ENCODE assay signal across 9 cellular contexts in the genomic region with DNA sequence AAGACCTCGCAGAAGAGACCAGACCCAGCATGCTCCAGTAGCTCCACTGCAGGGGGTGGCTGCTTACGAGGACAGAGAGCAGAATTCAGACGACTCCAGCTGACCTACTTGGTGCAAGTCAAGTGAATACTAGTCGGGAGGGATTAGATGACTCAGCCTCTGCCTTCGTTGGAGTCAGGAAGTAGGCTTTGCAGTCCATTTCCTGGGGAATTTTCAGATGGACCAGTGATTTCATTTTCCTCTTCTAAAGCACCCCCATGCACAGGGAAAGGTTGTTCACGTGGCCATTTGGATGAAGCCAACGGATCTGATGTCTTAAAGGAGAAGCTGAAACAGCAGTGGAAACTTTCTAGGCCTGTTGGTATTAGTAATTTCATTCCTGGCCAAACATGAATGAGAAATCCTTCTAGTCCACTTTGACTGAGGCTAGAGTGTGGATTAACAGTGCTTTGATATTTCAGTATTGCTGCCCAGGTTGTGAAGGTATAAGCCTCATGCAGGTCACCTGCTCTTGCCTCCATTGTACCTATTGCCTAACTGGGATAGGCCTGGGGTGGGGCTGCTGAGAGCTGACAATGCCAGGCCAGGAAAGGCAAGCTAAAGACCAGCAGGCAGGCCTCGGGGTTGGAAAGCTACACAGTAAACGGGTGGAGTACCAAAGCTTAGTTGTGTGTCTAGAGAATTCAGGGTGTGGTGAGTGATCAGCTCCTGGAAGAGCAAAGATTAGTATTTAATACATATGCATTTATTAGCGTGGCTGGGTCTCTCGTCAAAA.
DNase-seq lines count a peak whose midpoint lies in the region; ATAC-seq, FAIRE-seq and TF ChIP-seq lines count a peak whose summit lies in the region.
"Had no signal": no experiment of that assay in that cellular context is flagged by ENCODE, and none has a peak within 500 bp of the region (broad histone marks: within the 10 kb centered on the region; RNA-seq: fewer than 3 reads in every experiment).

No MANE protein-coding gene starts in this region.

- TF ChIP-seq EP300 in GM12878 (IDR thresholded peaks at IDR 0.05; ENCODE audit: borderline replicate concordance in 1 of 2, control insufficient read depth in 1 of 2, low read depth in 2 of 2, low read length in 2 of 2), result no peak

- RAD21 ChIA-PET in GM12878 (lab: Charles Lee; ENCODE audit: unreplicated experiment), result interaction anchor here (1.1 kb wide), 1 partner anchor 23 kb away, joined by 4 read pairs; no protein-coding TSS in a partner anchor

- no peaks in the 10 kb centered on the region for H3K79me2 ChIP-seq in GM12878 (ENCODE audit: control insufficient read depth, insufficient read depth, low read length)

- in situ Hi-C loops in GM12878 (cut with MboI), result no loop called here

- peak overlapping the region; percentile 6; the same call in 1 of the 2 replicates for H2AFZ ChIP-seq in GM12878 (ENCODE audit: control insufficient read depth, low read depth, low read length)

- intact Hi-C loops in GM12878 (cut with micrococcal nuclease; ENCODE audit: unreplicated experiment), result no loop called here

- peaks cover 23% of the 10 kb centered on the region for H3K4me1 ChIP-seq in GM12878 (ENCODE audit: control insufficient read depth, insufficient read depth, low read length)

- ATAC-seq in GM12878 (peak; percentile 60), left lobe of liver (peak; percentile 37), GM18868 (IDR thresholded peaks at IDR 0.05; ENCODE audit: unreplicated experiment) (no peak), HG03354 (IDR thresholded peaks at IDR 0.05; ENCODE audit: poor library complexity, severe bottlenecking, unreplicated experiment) (no peak)

- CTCF ChIA-PET in AG04449 (lab: Yijun Ruan, JAX), result interaction anchor here (1.2 to 1.6 kb wide), 3 partner anchors 50 to 592 kb away, joined by 3 to 6 read pairs (median 3); no protein-coding TSS in a partner anchor
- CTCF ChIA-PET in GM12878 (lab: Yijun Ruan, JAX), result interaction anchor here (0.7 to 1.9 kb wide), 6 partner anchors 10 to 65 kb away, joined by 3 to 4 read pairs (median 3); no protein-coding TSS in a partner anchor

- H3K4me3 ChIP-seq in AG04449 (ENCODE audit: low read depth, low read length) (no peak overlapping the region), GM12878 (no peak overlapping the region)

- FAIRE-seq in GM12878 (lab: Jason Lieb, UNC), result no peak
- FAIRE-seq: GM12892 had no signal

- no peaks in the 10 kb centered on the region for H4K20me1 ChIP-seq in GM12878 (ENCODE audit: control insufficient read depth, insufficient read depth)

- no peak overlapping the region for H3K9ac ChIP-seq in GM12878 (ENCODE audit: control insufficient read depth, insufficient read depth, low read length)

- no peak for TF ChIP-seq CTCF in AG04449 (IDR thresholded peaks at IDR 0.05; ENCODE audit: insufficient read depth, low read length, missing control alignments)
- no peak for TF ChIP-seq CTCF in GM12878 (IDR thresholded peaks at IDR 0.05 in 2 of 3, conservative IDR thresholded peaks at IDR 0.05 in 1 of 3; ENCODE audit: control insufficient read depth in 2 of 3, extremely low read depth in 1 of 3, insufficient read depth in 1 of 3, low read depth in 3 of 3, low read length in 3 of 3)

- POLR2A ChIA-PET in AG04449 (lab: Yijun Ruan, JAX) (interaction anchor here (0.7 to 1.6 kb wide), 5 partner anchors 50 to 476 kb away, joined by 3 to 5 read pairs (median 4); a partner anchor contains a TSS), GM12878 (lab: Charles Lee) (interaction anchor here (1.0 kb wide), 2 partner anchors 15 to 112 kb away, joined by 3 to 4 read pairs; no protein-coding TSS in a partner anchor)

- H3K9me3 ChIP-seq in GM12878 (replicated peaks; ENCODE audit: control insufficient read depth, insufficient read depth, low read length), result no peaks in the 10 kb centered on the region

- WGBS in GM12878 (ENCODE audit: insufficient coverage, insufficient replicate concordance, low lambda C conversion rate, missing lambda C conversion rate), result 24% methylated on average over 11 of the region's 11 CpGs

- H3K27me3 ChIP-seq in GM12878 (replicated peaks in 1 of 2; ENCODE audit: control insufficient read depth in 2 of 2, insufficient read depth in 2 of 2, low read length in 1 of 2), result no peaks in the 10 kb centered on the region

- peak overlapping the region; percentile 1; the same call in 1 of the 2 replicates for H3K27ac ChIP-seq in GM12878 (ENCODE audit: control insufficient read depth, insufficient read depth)

- TF ChIP-seq RAD21 in GM12878 (IDR thresholded peaks at IDR 0.05; ENCODE audit: insufficient read depth, low read depth, low read length), result no peak

- DNase-seq in AG04449 (ENCODE audit: low read depth, low spot score) (peak; percentile 86), HT-29 (ENCODE audit: low spot score) (peak; percentile 58), GM12878 (ENCODE audit: low read depth, low spot score) (no peak), left lobe of liver (ENCODE audit: low spot score) (no peak), HuH-7 (ENCODE audit: low spot score) (no peak)
- DNase-seq in activated effector memory CD4-positive, alpha-beta T cell treated with anti-CD3 and anti-CD28 coated beads, Interleukin-2, amount 50 U/mL, for 16 hours, result no peak

- SMC1A ChIA-PET in GM12878 (lab: Charles Lee; ENCODE audit: uncharacterized antibody, unreplicated experiment), result interaction anchor here (0.8 to 1.9 kb wide), 7 partner anchors 10 to 38 kb away, joined by 3 to 8 read pairs (median 3); no protein-coding TSS in a partner anchor

- no peak for TF ChIP-seq POLR2A in GM12878 (IDR thresholded peaks at IDR 0.05; ENCODE audit: low read depth, low read length)

- no peaks in the 10 kb centered on the region for H3K36me3 ChIP-seq in GM12878 (ENCODE audit: control insufficient read depth in 2 of 2, insufficient read depth in 2 of 2, low read length in 1 of 2)

- H3K4me2 ChIP-seq in GM12878 (ENCODE audit: control insufficient read depth, insufficient read depth), result no peak overlapping the region

- BruUV-seq in GM12878 (replicated peaks; lab: Mats Ljungman, UMichigan), result no TSS peak

TF ChIP-seq in GM12878, 131 proteins besides CTCF, POLR2A, EP300 and RAD21:
- TF ChIP-seq IRF4 (IDR thresholded peaks at IDR 0.05; ENCODE audit: low read depth, low read length), result no peak
- TF ChIP-seq DPF2 (IDR thresholded peaks at IDR 0.05), result no peak
- TF ChIP-seq, protein P1, sequence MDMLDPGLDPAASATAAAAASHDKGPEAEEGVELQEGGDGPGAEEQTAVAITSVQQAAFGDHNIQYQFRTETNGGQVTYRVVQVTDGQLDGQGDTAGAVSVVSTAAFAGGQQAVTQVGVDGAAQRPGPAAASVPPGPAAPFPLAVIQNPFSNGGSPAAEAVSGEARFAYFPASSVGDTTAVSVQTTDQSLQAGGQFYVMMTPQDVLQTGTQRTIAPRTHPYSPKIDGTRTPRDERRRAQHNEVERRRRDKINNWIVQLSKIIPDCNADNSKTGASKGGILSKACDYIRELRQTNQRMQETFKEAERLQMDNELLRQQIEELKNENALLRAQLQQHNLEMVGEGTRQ (IDR thresholded peaks at IDR 0.05; ENCODE audit: borderline replicate concordance, low read depth, low read length), result no peak
- TF ChIP-seq MTA3 (IDR thresholded peaks at IDR 0.05; ENCODE audit: borderline replicate concordance, low read length), result 0 out of 2 replicates have a peak, but pooled peaks have one; percentile 33
- peak; percentile 51; the same call in 1 of the 2 replicates for TF ChIP-seq JUNB (IDR thresholded peaks at IDR 0.05)
- TF ChIP-seq IKZF1 (conservative IDR thresholded peaks at IDR 0.05), result 0 out of 2 replicates have a peak, but pooled peaks have one; percentile 32
- no peak for TF ChIP-seq TCF7 (IDR thresholded peaks at IDR 0.05; ENCODE audit: borderline replicate concordance)
- peak; percentile 85 for TF ChIP-seq EED (IDR thresholded peaks at IDR 0.05; ENCODE audit: low read depth)
- TF ChIP-seq EGR1 (IDR thresholded peaks at IDR 0.05; ENCODE audit: borderline replicate concordance in 1 of 2, low read depth in 2 of 2, low read length in 2 of 2), result peak in 1 of 2 experiments; percentile 14; a peak in 1 of 3 replicates
- peak; percentile 48; the same call in 1 of the 2 replicates for TF ChIP-seq NFIC (IDR thresholded peaks at IDR 0.05; ENCODE audit: low read depth, low read length)
- TF ChIP-seq, protein P2, sequence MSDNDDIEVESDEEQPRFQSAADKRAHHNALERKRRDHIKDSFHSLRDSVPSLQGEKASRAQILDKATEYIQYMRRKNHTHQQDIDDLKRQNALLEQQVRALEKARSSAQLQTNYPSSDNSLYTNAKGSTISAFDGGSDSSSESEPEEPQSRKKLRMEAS (IDR thresholded peaks at IDR 0.05; ENCODE audit: low read depth, low read length), result no peak
- peak in 1 of 2 experiments; percentile 58; a peak in 1 of 4 replicates for TF ChIP-seq ETV6 (conservative IDR thresholded peaks at IDR 0.05 in 1 of 2, IDR thresholded peaks at IDR 0.05 in 1 of 2; ENCODE audit: borderline replicate concordance in 1 of 2, low read depth in 1 of 2)
- no peak for TF ChIP-seq MYB (IDR thresholded peaks at IDR 0.05; ENCODE audit: borderline replicate concordance, low read depth, low read length)
- TF ChIP-seq, protein P3, sequence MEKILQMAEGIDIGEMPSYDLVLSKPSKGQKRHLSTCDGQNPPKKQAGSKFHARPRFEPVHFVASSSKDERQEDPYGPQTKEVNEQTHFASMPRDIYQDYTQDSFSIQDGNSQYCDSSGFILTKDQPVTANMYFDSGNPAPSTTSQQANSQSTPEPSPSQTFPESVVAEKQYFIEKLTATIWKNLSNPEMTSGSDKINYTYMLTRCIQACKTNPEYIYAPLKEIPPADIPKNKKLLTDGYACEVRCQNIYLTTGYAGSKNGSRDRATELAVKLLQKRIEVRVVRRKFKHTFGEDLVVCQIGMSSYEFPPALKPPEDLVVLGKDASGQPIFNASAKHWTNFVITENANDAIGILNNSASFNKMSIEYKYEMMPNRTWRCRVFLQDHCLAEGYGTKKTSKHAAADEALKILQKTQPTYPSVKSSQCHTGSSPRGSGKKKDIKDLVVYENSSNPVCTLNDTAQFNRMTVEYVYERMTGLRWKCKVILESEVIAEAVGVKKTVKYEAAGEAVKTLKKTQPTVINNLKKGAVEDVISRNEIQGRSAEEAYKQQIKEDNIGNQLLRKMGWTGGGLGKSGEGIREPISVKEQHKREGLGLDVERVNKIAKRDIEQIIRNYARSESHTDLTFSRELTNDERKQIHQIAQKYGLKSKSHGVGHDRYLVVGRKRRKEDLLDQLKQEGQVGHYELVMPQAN (conservative IDR thresholded peaks at IDR 0.05), result no peak
- TF ChIP-seq CHD2 (IDR thresholded peaks at IDR 0.05; ENCODE audit: borderline replicate concordance, low read depth, low read length), result no peak
- 0 out of 2 replicates have a peak, but pooled peaks have one; percentile 14 for TF ChIP-seq CREM (IDR thresholded peaks at IDR 0.05; ENCODE audit: low read depth)
- 0 out of 2 replicates have a peak, but pooled peaks have one; percentile 22 for TF ChIP-seq MEF2A (IDR thresholded peaks at IDR 0.05; ENCODE audit: insufficient read depth, low read depth, low read length)
- TF ChIP-seq IKZF2 (IDR thresholded peaks at IDR 0.05), result peak; percentile 17 to 40; a peak in 2 of 4 replicates

Comparison
In these comparisons a context has a peak if more than half of its experiments do, and no peak if none do; other contexts are left out.
1. DNase-seq: peak in AG04449 (single experiment) and HT-29 (single experiment); none in GM12878 (single experiment), left lobe of liver (single experiment), HuH-7 (single experiment) and activated effector memory CD4-positive, alpha-beta T cell treated with anti-CD3 and anti-CD28 coated beads, Interleukin-2, amount 50 U/mL, for 16 hours (single experiment).
2. ATAC-seq: peak in GM12878 (single experiment) and left lobe of liver (single experiment); none in GM18868 (single experiment) and HG03354 (single experiment).